8 cellular contexts compared by ENCODE assay signal in genomic region chr12:123043536-123044001, GRCh38.
DNase-seq lines count a peak whose midpoint lies in the region; ATAC-seq and TF ChIP-seq lines count a peak whose summit lies in the region.

No MANE protein-coding gene starts in this region.

- no peaks in the 10 kb centered on the region for H3K36me3 Mint-ChIP-seq in activated CD4-positive, alpha-beta T cell treated with anti-CD3 and anti-CD28 coated beads, Interleukin-2, amount 10 ng/mL, durations not matched to agents 7 days and 5 days (ENCODE audit: low read depth)

- H3K4me3 Mint-ChIP-seq in activated CD4-positive, alpha-beta T cell treated with anti-CD3 and anti-CD28 coated beads, Interleukin-2, amount 10 ng/mL, durations not matched to agents 7 days and 5 days = no peak overlapping the region

- H3K9me3 Mint-ChIP-seq in activated CD4-positive, alpha-beta T cell treated with anti-CD3 and anti-CD28 coated beads, Interleukin-2, amount 10 ng/mL, durations not matched to agents 7 days and 5 days = no peaks in the 10 kb centered on the region

- H3K27me3 Mint-ChIP-seq in activated CD4-positive, alpha-beta T cell treated with anti-CD3 and anti-CD28 coated beads, Interleukin-2, amount 10 ng/mL, durations not matched to agents 7 days and 5 days = no peaks in the 10 kb centered on the region

- H3K4me1 Mint-ChIP-seq in activated CD4-positive, alpha-beta T cell treated with anti-CD3 and anti-CD28 coated beads, Interleukin-2, amount 10 ng/mL, durations not matched to agents 7 days and 5 days = peaks cover 27% of the 10 kb centered on the region

- H3K36me3 ChIP-seq in left lung = no peaks in the 10 kb centered on the region

- peak; percentile 44 for DNase-seq in NK-92 treated with Interleukin-12 subunit alpha and Interleukin-12 subunit beta, amount 100 ng/mL, for 24 hours (lab: John Stamatoyannopoulos, UW)
- DNase-seq in NK-92 (lab: John Stamatoyannopoulos, UW; ENCODE audit: unreplicated experiment) = no peak
- peak; percentile 20 for DNase-seq in NCI-H446 treated with DMSO at 0.1 percent for 48 hours (lab: John Stamatoyannopoulos, UW)
- peak; percentile 78 for DNase-seq in activated CD4-positive, alpha-beta T cell treated with anti-CD3 and anti-CD28 coated beads, Interleukin-2, amount 10 ng/mL, durations not matched to agents 7 days and 5 days
- DNase-seq in choroid plexus epithelial cell (ENCODE audit: low read depth) = peak; percentile 97
- peak; percentile 86 to 91 for DNase-seq in left lung
- peak; percentile 60 to 63 for DNase-seq in stimulated activated CD4-positive, alpha-beta T cell treated with anti-CD3 and anti-CD28 coated beads, Interleukin-2, amount 100 ng/mL, for 48 hours

- H3K9me3 ChIP-seq in left lung = no peaks in the 10 kb centered on the region

- H3K27ac Mint-ChIP-seq in activated CD4-positive, alpha-beta T cell treated with anti-CD3 and anti-CD28 coated beads, Interleukin-2, amount 10 ng/mL, durations not matched to agents 7 days and 5 days = peak overlapping the region; percentile 71

- H3K4me3 ChIP-seq in choroid plexus epithelial cell (ENCODE audit: low read depth, low read length) (no peak overlapping the region), left lung (no peak overlapping the region)

- CTCF ChIA-PET in activated CD4-positive, alpha-beta T cell treated with anti-CD3 and anti-CD28 coated beads, Interleukin-2, amount 10 ng/mL, durations not matched to agents 7 days and 5 days (lab: Charles Lee) = interaction anchor here (0.6 to 2.9 kb wide), 22 partner anchors 10 to 356 kb away, joined by 3 to 19 read pairs (median 4); partner anchors contain the start of gene PITPNM2

- H3K4me1 ChIP-seq in left lung = peaks cover 0 to 33% of the 10 kb centered on the region in 2 donors

- POLR2A ChIA-PET in activated CD4-positive, alpha-beta T cell treated with anti-CD3 and anti-CD28 coated beads, Interleukin-2, amount 10 ng/mL, durations not matched to agents 7 days and 5 days (lab: Charles Lee) = interaction anchor here (0.6 kb wide), 1 partner anchor 189 kb away, joined by 4 read pairs; the partner anchor contains the start of gene MPHOSPH9

- no peaks in the 10 kb centered on the region for H3K27me3 ChIP-seq in left lung

- peak; percentile 96 for ATAC-seq in left lung
- no peak for ATAC-seq in HG03354 (IDR thresholded peaks at IDR 0.05; ENCODE audit: poor library complexity, severe bottlenecking, unreplicated experiment)

- TF ChIP-seq CTCF in choroid plexus epithelial cell (conservative IDR thresholded peaks at IDR 0.05; ENCODE audit: low read depth, low read length) (peak; percentile 85), left lung (IDR thresholded peaks at IDR 0.05) (peak; percentile 28 to 58)

- peak overlapping the region in 1 of 2 donors; percentile 56 for H3K27ac ChIP-seq in left lung

- intact Hi-C loops in left lung (cut with DNase I) = loop anchor here in 1 of 2 donors (5.0 to 10.0 kb wide), 2 partner anchors 109 to 191 kb away; partner anchors contain the start of genes MPHOSPH9, MTRFR and PITPNM2
